In genomic region chr4:8540586-8540985, GRCh38 we compare ENCODE assay signal across 17 cellular contexts. TPM values are rescaled to one million over a fixed set of nuclear protein-coding genes. Genes with fewer than 3 reads are reported as not detected.
"Had no signal": no experiment of that assay in that cellular context is flagged by ENCODE, and none has a peak within 500 bp of the region (broad histone marks: within the 10 kb centered on the region; RNA-seq: fewer than 3 reads in every experiment).

No MANE protein-coding gene starts in this region.

- H3K36me3 ChIP-seq: heart right ventricle, thoracic aorta, upper lobe of left lung had no signal

- H3K4me3 ChIP-seq: heart right ventricle, lung, thoracic aorta, upper lobe of left lung had no signal

- DNase-seq: activated gamma-delta T cell; effector CD8-positive, alpha-beta T cell; heart right ventricle; midbrain; stimulated activated naive B cell treated with anti-CD40 and anti-IgM and Interleukin-4, amounts not matched to agents 10 μg/mL and 1 μg/mL and 100 μg/mL, for 72 hours; SW 1271; upper lobe of left lung had no signal

- H3K27me3 ChIP-seq: upper lobe of left lung had no signal

- H3K4me1 Mint-ChIP-seq: activated naive CD4-positive, alpha-beta T cell treated with anti-CD3 and anti-CD28 coated beads, Interleukin-2, amount 50 U/mL, for 24 hours had no signal

- H3K36me3 Mint-ChIP-seq: activated CD4-positive, alpha-beta memory T cell treated with anti-CD3 and anti-CD28 coated beads for 36 hours; activated naive CD4-positive, alpha-beta T cell treated with anti-CD3 and anti-CD28 coated beads, Interleukin-2, amount 50 U/mL, for 24 hours; stimulated activated naive B cell treated with anti-CD40 and anti-IgM and Interleukin-4, amounts not matched to agents 10 μg/mL and 1 μg/mL and 100 μg/mL, for 72 hours had no signal

- H3K27me3 Mint-ChIP-seq: activated CD4-positive, alpha-beta memory T cell treated with anti-CD3 and anti-CD28 coated beads for 36 hours; activated naive CD4-positive, alpha-beta T cell treated with anti-CD3 and anti-CD28 coated beads, Interleukin-2, amount 50 U/mL, for 24 hours; dendritic cell treated with granulocyte-macrophage colony-stimulating factor and Interleukin-4, amounts not matched to agents 40 ng/mL and 50 ng/mL, for 4 days had no signal

- H3K9me3 Mint-ChIP-seq: activated CD4-positive, alpha-beta memory T cell treated with anti-CD3 and anti-CD28 coated beads for 36 hours; activated naive CD4-positive, alpha-beta T cell treated with anti-CD3 and anti-CD28 coated beads, Interleukin-2, amount 50 U/mL, for 24 hours; dendritic cell treated with granulocyte-macrophage colony-stimulating factor and Interleukin-4, amounts not matched to agents 40 ng/mL and 50 ng/mL, for 4 days; nephron had no signal

- H3K4me3 Mint-ChIP-seq: dendritic cell treated with granulocyte-macrophage colony-stimulating factor and Interleukin-4, amounts not matched to agents 40 ng/mL and 50 ng/mL, for 4 days; nephron; stimulated activated naive B cell treated with anti-CD40 and anti-IgM and Interleukin-4, amounts not matched to agents 10 μg/mL and 1 μg/mL and 100 μg/mL, for 72 hours had no signal

- H3K27ac Mint-ChIP-seq: dendritic cell treated with granulocyte-macrophage colony-stimulating factor and Interleukin-4, amounts not matched to agents 40 ng/mL and 50 ng/mL, for 4 days; nephron; stimulated activated naive B cell treated with anti-CD40 and anti-IgM and Interleukin-4, amounts not matched to agents 10 μg/mL and 1 μg/mL and 100 μg/mL, for 72 hours had no signal

- FAIRE-seq: astrocyte, bronchial epithelial cell had no signal

- ATAC-seq: esophagus mucosa; heart right ventricle; stimulated activated naive B cell treated with anti-CD40 and anti-IgM and Interleukin-4, amounts not matched to agents 10 μg/mL and 1 μg/mL and 100 μg/mL, for 72 hours had no signal

- H3K27ac ChIP-seq: heart right ventricle, thoracic aorta, upper lobe of left lung had no signal

- H3K9me3 ChIP-seq: heart right ventricle, thoracic aorta, upper lobe of left lung had no signal

RNA-seq across cellular contexts. Expression of gene GPR78, which starts 39.6 kb away (rescaled TPM):
- total RNA-seq: activated CD4-positive, alpha-beta memory T cell treated with anti-CD3 and anti-CD28 coated beads for 36 hours; T-helper 2 cell treated with Interferon-gamma antibody and Interleukin-4, amounts not matched to agents 100 ng/mL and 5 ng/mL, for 36 hours; thoracic aorta had no signal

RNA-seq across cellular contexts. Expression of gene CPZ, which starts 52.0 kb away (rescaled TPM):
- total RNA-seq: activated CD4-positive, alpha-beta memory T cell treated with anti-CD3 and anti-CD28 coated beads for 36 hours; T-helper 2 cell treated with Interferon-gamma antibody and Interleukin-4, amounts not matched to agents 100 ng/mL and 5 ng/mL, for 36 hours had no signal
